ENCODE assay signal across 33 cellular contexts in genomic region chr5:80566711-80567259, GRCh38. TPM values are rescaled to one million over a fixed set of nuclear protein-coding genes. Genes with fewer than 3 reads are reported as not detected.
"Had no signal": no experiment of that assay in that cellular context is flagged by ENCODE, and none has a peak within 500 bp of the region (broad histone marks: within the 10 kb centered on the region; RNA-seq: fewer than 3 reads in every experiment).

No MANE protein-coding gene starts in this region.

- ATAC-seq: activated CD4-positive, CD25-positive, alpha-beta regulatory T cell treated with anti-CD3 and anti-CD28 coated beads, Interleukin-2, amount 50 U/mL, for 24 hours; esophagus mucosa; heart right ventricle; left lung; natural killer cell; sciatic nerve; stimulated activated memory B cell treated with anti-CD40 and anti-IgM and Interleukin-4, amounts not matched to agents 10 μg/mL and 1 μg/mL and 100 μg/mL, for 72 hours; stimulated activated naive CD8-positive, alpha-beta T cell treated with anti-CD3 and anti-CD28 coated beads, Interleukin-15, amount 100 ng/mL, for 72 hours had no signal

- H3K27ac ChIP-seq: brain microvascular endothelial cell, heart right ventricle, left lung, skin epidermis, vagina, WERI-Rb-1 had no signal

- H3K4me1 Mint-ChIP-seq: natural killer cell had no signal

- H3K9me3 ChIP-seq: heart right ventricle, left lung, vagina had no signal

- H3K36me3 Mint-ChIP-seq: natural killer cell; stimulated activated memory B cell treated with anti-CD40 and anti-IgM and Interleukin-4, amounts not matched to agents 10 μg/mL and 1 μg/mL and 100 μg/mL, for 72 hours; type B pancreatic cell had no signal

- DNase-seq: activated CD4-positive, alpha-beta memory T cell treated with anti-CD3 and anti-CD28 coated beads, Interleukin-2, amount 10 ng/mL, durations not matched to agents 7 days and 5 days; activated CD4-positive, alpha-beta T cell treated with anti-CD3 and anti-CD28 coated beads, Interleukin-2, amount 10 ng/mL, durations not matched to agents 7 days and 5 days; activated CD8-positive, alpha-beta memory T cell treated with anti-CD3 and anti-CD28 coated beads, Interleukin-2, amount 50 U/mL, for 48 hours; activated gamma-delta T cell; activated naive CD4-positive, alpha-beta T cell treated with anti-CD3 and anti-CD28 coated beads, Interleukin-2, amount 50 U/mL, for 16 hours; activated T-cell treated with anti-CD3 and anti-CD28 coated beads, Interleukin-2, amount 50 U/mL, for 24 hours; amniotic stem cell; brain microvascular endothelial cell; central memory CD4-positive, alpha-beta T cell; foreskin melanocyte; heart right ventricle; kidney glomerular epithelial cell; left lung; mesendoderm; natural killer cell; stimulated activated CD4-positive, alpha-beta T cell treated with anti-CD3 and anti-CD28 coated beads, Interleukin-4, amount 100 ng/mL, for 4 hours; stimulated activated CD8-positive, alpha-beta memory T cell treated with anti-CD3 and anti-CD28 coated beads, Interleukin-4, amount 100 ng/mL, for 48 hours; stimulated activated naive CD8-positive, alpha-beta T cell treated with anti-CD3 and anti-CD28 coated beads, Interleukin-15, amount 100 ng/mL, for 72 hours; substantia nigra; T-helper 1 cell; WERI-Rb-1 had no signal

- H3K27me3 ChIP-seq: vagina had no signal

- H3K4me3 ChIP-seq: heart right ventricle, left lung, lung, skin epidermis, vagina had no signal

- H3K4me3 Mint-ChIP-seq: activated CD4-positive, alpha-beta memory T cell treated with anti-CD3 and anti-CD28 coated beads, Interleukin-2, amount 10 ng/mL, durations not matched to agents 7 days and 5 days; activated CD4-positive, alpha-beta T cell treated with anti-CD3 and anti-CD28 coated beads, Interleukin-2, amount 10 ng/mL, durations not matched to agents 7 days and 5 days; activated T-cell treated with anti-CD3 and anti-CD28 coated beads, Interleukin-2, amount 50 U/mL, for 24 hours; natural killer cell; stimulated activated memory B cell treated with anti-CD40 and anti-IgM and Interleukin-4, amounts not matched to agents 10 μg/mL and 1 μg/mL and 100 μg/mL, for 72 hours; stimulated activated naive CD8-positive, alpha-beta T cell treated with anti-CD3 and anti-CD28 coated beads, Interleukin-15, amount 100 ng/mL, for 72 hours; T-helper 2 cell treated with Interferon-gamma antibody and Interleukin-4, amounts not matched to agents 5 μg/mL and 100 μg/mL, for 36 hours; type B pancreatic cell had no signal

- H3K27ac Mint-ChIP-seq: activated CD4-positive, alpha-beta memory T cell treated with anti-CD3 and anti-CD28 coated beads, Interleukin-2, amount 10 ng/mL, durations not matched to agents 7 days and 5 days; activated CD4-positive, alpha-beta T cell treated with anti-CD3 and anti-CD28 coated beads, Interleukin-2, amount 10 ng/mL, durations not matched to agents 7 days and 5 days; activated T-cell treated with anti-CD3 and anti-CD28 coated beads, Interleukin-2, amount 50 U/mL, for 24 hours; natural killer cell; stimulated activated memory B cell treated with anti-CD40 and anti-IgM and Interleukin-4, amounts not matched to agents 10 μg/mL and 1 μg/mL and 100 μg/mL, for 72 hours; stimulated activated naive CD8-positive, alpha-beta T cell treated with anti-CD3 and anti-CD28 coated beads, Interleukin-15, amount 100 ng/mL, for 72 hours; T-helper 2 cell treated with Interferon-gamma antibody and Interleukin-4, amounts not matched to agents 5 μg/mL and 100 μg/mL, for 36 hours; type B pancreatic cell had no signal

- H3K9me3 Mint-ChIP-seq: activated CD4-positive, alpha-beta memory T cell treated with anti-CD3 and anti-CD28 coated beads, Interleukin-2, amount 10 ng/mL, durations not matched to agents 7 days and 5 days; activated CD4-positive, alpha-beta T cell treated with anti-CD3 and anti-CD28 coated beads, Interleukin-2, amount 10 ng/mL, durations not matched to agents 7 days and 5 days; activated T-cell treated with anti-CD3 and anti-CD28 coated beads, Interleukin-2, amount 50 U/mL, for 24 hours; natural killer cell; stimulated activated memory B cell treated with anti-CD40 and anti-IgM and Interleukin-4, amounts not matched to agents 10 μg/mL and 1 μg/mL and 100 μg/mL, for 72 hours; stimulated activated naive CD8-positive, alpha-beta T cell treated with anti-CD3 and anti-CD28 coated beads, Interleukin-15, amount 100 ng/mL, for 72 hours; T-helper 2 cell treated with Interferon-gamma antibody and Interleukin-4, amounts not matched to agents 5 μg/mL and 100 μg/mL, for 36 hours; type B pancreatic cell had no signal

- H3K36me3 ChIP-seq: brain microvascular endothelial cell, heart right ventricle, left lung, vagina, WERI-Rb-1 had no signal

RNA-seq across cellular contexts. Expression of gene ANKRD34B, which starts 3.3 kb away (rescaled TPM):
- total RNA-seq: activated CD4-positive, alpha-beta memory T cell treated with anti-CD3 and anti-CD28 coated beads, Interleukin-2, amount 10 ng/mL, durations not matched to agents 7 days and 5 days; activated CD4-positive, alpha-beta T cell treated with anti-CD3 and anti-CD28 coated beads, Interleukin-2, amount 10 ng/mL, durations not matched to agents 7 days and 5 days; endothelial cell of umbilical vein; esophagus mucosa; natural killer cell; omental fat pad; posterior vena cava; sciatic nerve; vagina had no signal
